Comparison of ENCODE assay signal across 13 cellular contexts in genomic region chr11:67434395-67434881, GRCh38. TPM values are rescaled to one million over a fixed set of nuclear protein-coding genes. Genes with fewer than 3 reads are reported as not detected.
A peak's percentile ranks its signal among the peaks of the same experiment; 100 is the strongest.
DNase-seq lines count a peak whose midpoint lies in the region; ATAC-seq and TF ChIP-seq lines count a peak whose summit lies in the region.
"Had no signal": no experiment of that assay in that cellular context is flagged by ENCODE, and none has a peak within 500 bp of the region (broad histone marks: within the 10 kb centered on the region; RNA-seq: fewer than 3 reads in every experiment).

No MANE protein-coding gene starts in this region.

- H3K27me3 Mint-ChIP-seq in natural killer cell (ENCODE audit: low read depth in 2 of 2) = no peaks in the 10 kb centered on the region

- no peaks in the 10 kb centered on the region for H3K27me3 ChIP-seq in GM06990 (replicated peaks; ENCODE audit: control insufficient read depth, insufficient read depth, low read length)
- H3K27me3 ChIP-seq: breast epithelium had no signal

- H3K4me1 Mint-ChIP-seq in natural killer cell = peaks cover 43 to 65% of the 10 kb centered on the region in 2 donors

- DNase-seq in GM06990 (ENCODE audit: extremely low read depth, insufficient read length) (peak; percentile 50), natural killer cell (no peak), dedifferentiated amniotic fluid mesenchymal stem cell (ENCODE audit: extremely low spot score) (no peak), cerebellar nuclear complex (lab: John Stamatoyannopoulos, UW) (no peak)
- DNase-seq in activated T-cell treated with anti-CD3 and anti-CD28 coated beads, Interleukin-2, amount 50 U/mL, for 48 hours = peak; percentile 63 to 68
- DNase-seq: COR-L47, PC-3, trophoblast cell had no signal

- intact Hi-C loops in natural killer cell (cut with micrococcal nuclease) = no loop called here

- H3K27ac Mint-ChIP-seq in natural killer cell = peak overlapping the region; percentile 88 to 92

- peak; percentile 76 for TF ChIP-seq POLR2A in GM19193 (IDR thresholded peaks at IDR 0.05; ENCODE audit: extremely low read depth, insufficient read depth, insufficient read length)

- peaks cover 32% of the 10 kb centered on the region for H3K36me3 ChIP-seq in GM06990 (ENCODE audit: control insufficient read depth, insufficient read depth, low read length)
- H3K36me3 ChIP-seq: breast epithelium had no signal

- H3K36me3 Mint-ChIP-seq in natural killer cell = no peaks in the 10 kb centered on the region

- no peaks in the 10 kb centered on the region for H3K9me3 Mint-ChIP-seq in natural killer cell
- H3K9me3 Mint-ChIP-seq: GM23338 had no signal

- peak in 1 of 3 donors; percentile 3 for ATAC-seq in natural killer cell
- ATAC-seq in GM19324 (IDR thresholded peaks at IDR 0.05; ENCODE audit: low FRiP score, unreplicated experiment) = no peak
- ATAC-seq: GM23338, PC-3, right cardiac atrium had no signal

- TF ChIP-seq CTCF in GM06990 (IDR thresholded peaks at IDR 0.05; ENCODE audit: insufficient read depth, low read length, poor library complexity, severe bottlenecking) (no peak), natural killer cell (IDR thresholded peaks at IDR 0.05) (no peak)

- H3K4me3 Mint-ChIP-seq in natural killer cell = peak overlapping the region; percentile 78
- H3K4me3 Mint-ChIP-seq: GM23338 had no signal

- H3K4me3 ChIP-seq in GM06990 (replicated peaks; ENCODE audit: low read depth, low read length) = peak overlapping the region; percentile 4
- H3K4me3 ChIP-seq: breast epithelium, GM23338 had no signal

RNA-seq across cellular contexts. Expression of gene PTPRCAP, which starts 3.0 kb away (rescaled TPM):
- 100 to 1,000 TPM; 240 to 301 (median 269) TPM for total RNA-seq in natural killer cell

RNA-seq across cellular contexts. Expression of gene RPS6KB2, which starts 6.1 kb away (rescaled TPM):
- 10 to 100 TPM; 81.0 to 89.6 (median 84.6) TPM for total RNA-seq in natural killer cell

RNA-seq across cellular contexts. Expression of gene CORO1B, which starts 8.8 kb away (rescaled TPM):
- total RNA-seq in natural killer cell = 10 to 100 TPM in 2 of 3 donors, 1 to 10 TPM in 1; 9.7 to 16.2 (median 15.0) TPM

RNA-seq across cellular contexts. Expression of gene GPR152, which starts 18.1 kb away (rescaled TPM):
- under 1 TPM in 1 of 3 donors, not detected in 2; 0.25 TPM for total RNA-seq in natural killer cell
- total RNA-seq: breast epithelium, GM23338, PC-3, right cardiac atrium had no signal

RNA-seq across cellular contexts. Expression of gene CARNS1, which starts 19.0 kb away (rescaled TPM):
- 10 to 100 TPM; 25.0 to 29.0 (median 25.0) TPM for total RNA-seq in natural killer cell

Comparison
In these comparisons a context has a peak if more than half of its experiments do, and no peak if none do; other contexts are left out.
1. DNase-seq: peak in GM06990 (single experiment) and activated T-cell treated with anti-CD3 and anti-CD28 coated beads, Interleukin-2, amount 50 U/mL, for 48 hours (2 of 2); none in natural killer cell (single experiment), dedifferentiated amniotic fluid mesenchymal stem cell (single experiment) and cerebellar nuclear complex (0 of 2).